17 cellular contexts compared by ENCODE assay signal in genomic region chr17:67746704-67747571, GRCh38. TPM values are rescaled to one million over a fixed set of nuclear protein-coding genes. Genes with fewer than 3 reads are reported as not detected.
A peak's percentile ranks its signal among the peaks of the same experiment; 100 is the strongest.
DNase-seq lines count a peak whose midpoint lies in the region; ATAC-seq and TF ChIP-seq lines count a peak whose summit lies in the region.
"Had no signal": no experiment of that assay in that cellular context is flagged by ENCODE, and none has a peak within 500 bp of the region (broad histone marks: within the 10 kb centered on the region; RNA-seq: fewer than 3 reads in every experiment).

No MANE protein-coding gene starts in this region.

- intact Hi-C loops in left colon (cut with DNase I, micrococcal nuclease), result no loop called here

- TF ChIP-seq CTCF in omental fat pad (IDR thresholded peaks at IDR 0.05), result no peak

- ATAC-seq in left colon (peak; percentile 85), omental fat pad (ENCODE audit: low FRiP score) (no peak)
- ATAC-seq: activated CD4-positive, CD25-positive, alpha-beta regulatory T cell treated with anti-CD3 and anti-CD28 coated beads, Interleukin-2, amount 50 U/mL, for 24 hours had no signal

- DNase-seq in NOMO-1 treated with DMSO at 0.1 percent for 48 hours (lab: John Stamatoyannopoulos, UW; ENCODE audit: unreplicated experiment) (peak; percentile 14), NOMO-1 treated with dmso at 0.1 percent for 144 hours (lab: John Stamatoyannopoulos, UW; ENCODE audit: unreplicated experiment) (no peak), GF-D8 (lab: John Stamatoyannopoulos, UW) (peak; percentile 69), OCI-M1 (lab: John Stamatoyannopoulos, UW) (peak; percentile 72), left colon (peak; percentile 8 to 67), omental fat pad (ENCODE audit: low spot score) (no peak), T-helper 9 cell (no peak), OCI-M2 (lab: John Stamatoyannopoulos, UW; ENCODE audit: unreplicated experiment) (no peak)
- DNase-seq: 8988T; activated naive CD4-positive, alpha-beta T cell; C1 segment of cervical spinal cord; HFFc6; hippocampal formation; NCI-H146; SIG-M5; spleen had no signal

RNA-seq across cellular contexts. Expression of gene NOL11, which starts 29.2 kb away (rescaled TPM):
- 10 to 100 TPM; 25.9 to 33.4 TPM for total RNA-seq in left colon
- total RNA-seq in omental fat pad, result 10 to 100 TPM; 22.1 to 44.2 (median 28.2) TPM

Comparison
In these comparisons a context has a peak if more than half of its experiments do, and no peak if none do; other contexts are left out.
1. DNase-seq: peak in NOMO-1 treated with DMSO at 0.1 percent for 48 hours (single experiment), GF-D8 (single experiment), OCI-M1 (single experiment) and left colon (2 of 2); none in NOMO-1 treated with dmso at 0.1 percent for 144 hours (single experiment), omental fat pad (single experiment), T-helper 9 cell (single experiment) and OCI-M2 (single experiment).